ENCODE assay signal across 11 cellular contexts in genomic region chr19:342128-342455, GRCh38. TPM values are rescaled to one million over a fixed set of nuclear protein-coding genes. Genes with fewer than 3 reads are reported as not detected.
DNase-seq lines count a peak whose midpoint lies in the region; ATAC-seq and TF ChIP-seq lines count a peak whose summit lies in the region.
"Had no signal": no experiment of that assay in that cellular context is flagged by ENCODE, and none has a peak within 500 bp of the region (broad histone marks: within the 10 kb centered on the region; RNA-seq: fewer than 3 reads in every experiment).

No MANE protein-coding gene starts in this region.

- H3K36me3 Mint-ChIP-seq in activated naive CD4-positive, alpha-beta T cell treated with anti-CD3 and anti-CD28 coated beads for 36 hours (ENCODE audit: low read depth) = peaks cover 19% of the 10 kb centered on the region

- peaks cover 64% of the 10 kb centered on the region for H3K4me1 Mint-ChIP-seq in activated naive CD4-positive, alpha-beta T cell treated with anti-CD3 and anti-CD28 coated beads for 36 hours (ENCODE audit: low read depth)

- peak overlapping the region; percentile 24 for H3K4me3 Mint-ChIP-seq in activated naive CD4-positive, alpha-beta T cell treated with anti-CD3 and anti-CD28 coated beads for 36 hours

- H3K27me3 ChIP-seq in adipocyte (replicated peaks; ENCODE audit: control insufficient read depth, insufficient read depth, low read length) (no peaks in the 10 kb centered on the region), lower lobe of right lung (ENCODE audit: low read depth) (no peaks in the 10 kb centered on the region), thoracic aorta (replicated peaks; ENCODE audit: insufficient read depth) (no peaks in the 10 kb centered on the region)

- peaks cover 9% of the 10 kb centered on the region for H3K27me3 Mint-ChIP-seq in activated naive CD4-positive, alpha-beta T cell treated with anti-CD3 and anti-CD28 coated beads for 36 hours (ENCODE audit: low read depth)

- no peak for TF ChIP-seq CTCF in lower lobe of right lung (IDR thresholded peaks at IDR 0.05)
- TF ChIP-seq CTCF in thoracic aorta (IDR thresholded peaks at IDR 0.05) = no peak

- H3K9me3 Mint-ChIP-seq in activated naive CD4-positive, alpha-beta T cell treated with anti-CD3 and anti-CD28 coated beads for 36 hours = peaks cover 3% of the 10 kb centered on the region

- H3K9me3 ChIP-seq in adipocyte (ENCODE audit: control insufficient read depth, low read length) (no peaks in the 10 kb centered on the region), lower lobe of right lung (no peaks in the 10 kb centered on the region), thoracic aorta (no peaks in the 10 kb centered on the region)
- H3K9me3 ChIP-seq: mucosa of descending colon had no signal

- H3K36me3 ChIP-seq in adipocyte (ENCODE audit: control insufficient read depth, insufficient read depth, low read length, severe bottlenecking) (peaks cover 4% of the 10 kb centered on the region), lower lobe of right lung (peaks cover 2% of the 10 kb centered on the region), thoracic aorta (no peaks in the 10 kb centered on the region)

- peak overlapping the region; percentile 66 for H3K27ac ChIP-seq in lower lobe of right lung
- no peak overlapping the region for H3K27ac ChIP-seq in thoracic aorta

- no peak overlapping the region for H3K27ac Mint-ChIP-seq in activated naive CD4-positive, alpha-beta T cell treated with anti-CD3 and anti-CD28 coated beads for 36 hours

- CTCF ChIA-PET in activated naive CD4-positive, alpha-beta T cell treated with anti-CD3 and anti-CD28 coated beads for 36 hours (lab: Charles Lee) = no interaction called here

- H3K4me3 ChIP-seq in adipocyte (ENCODE audit: low read length) (peak overlapping the region; percentile 86), lower lobe of right lung (peak overlapping the region; percentile 84), thoracic aorta (peak overlapping the region; percentile 87)
- H3K4me3 ChIP-seq: mucosa of descending colon had no signal

- ATAC-seq in lower lobe of right lung (no peak), thoracic aorta (ENCODE audit: insufficient number of reproducible peaks, low FRiP score, low read depth) (no peak), GM18868 (IDR thresholded peaks at IDR 0.05; ENCODE audit: unreplicated experiment) (no peak)

- peak overlapping the region; percentile 20 for H3K9ac ChIP-seq in adipocyte (ENCODE audit: low read length)

- H3K4me1 ChIP-seq in adipocyte (ENCODE audit: control insufficient read depth, insufficient read depth, low read length) (peaks cover 31% of the 10 kb centered on the region), lower lobe of right lung (peaks cover 43% of the 10 kb centered on the region), thoracic aorta (ENCODE audit: control insufficient read depth in 1 of 2, low read depth in 2 of 2) (peaks cover 24 to 36% of the 10 kb centered on the region in 2 donors)

- intact Hi-C loops in activated naive CD4-positive, alpha-beta T cell treated with anti-CD3 and anti-CD28 coated beads for 36 hours (cut with micrococcal nuclease) = no loop called here
- intact Hi-C loops in lower lobe of right lung (cut with DNase I) = no loop called here

- DNase-seq in activated naive CD4-positive, alpha-beta T cell treated with anti-CD3 and anti-CD28 coated beads for 36 hours = no peak
- no peak for DNase-seq in activated naive CD4-positive, alpha-beta T cell treated with anti-CD3 and anti-CD28 coated beads, Interleukin-2, amount 50 U/mL, for 16 hours
- DNase-seq in adipocyte (ENCODE audit: low read depth) (no peak), lower lobe of right lung (no peak), thoracic aorta (ENCODE audit: low spot score) (no peak), activated gamma-delta T cell treated with Interleukin-2 at 50 U/mL for 16 hours (no peak), activated gamma-delta T cell (lab: John Stamatoyannopoulos, UW) (no peak)
- DNase-seq: effector CD8-positive, alpha-beta T cell had no signal

RNA-seq across cellular contexts. Expression of gene MIER2, which starts 2.5 kb away (rescaled TPM):
- 10 to 100 TPM; 19.4 to 20.4 TPM for total RNA-seq in activated naive CD4-positive, alpha-beta T cell treated with anti-CD3 and anti-CD28 coated beads for 36 hours
- total RNA-seq in lower lobe of right lung = 39.4 TPM
- 10 to 100 TPM in 1 of 2 donors, 1 to 10 TPM in 1; 8.8 to 43.6 TPM for total RNA-seq in thoracic aorta

RNA-seq across cellular contexts. Expression of gene PLPP2, which starts 50.9 kb away (rescaled TPM):
- under 1 TPM; 0.25 to 0.41 TPM for total RNA-seq in activated naive CD4-positive, alpha-beta T cell treated with anti-CD3 and anti-CD28 coated beads for 36 hours
- total RNA-seq in lower lobe of right lung (11.7 TPM), thoracic aorta (1 to 10 TPM in 1 of 2 donors, under 1 TPM in 1; 0.56 to 1.6 TPM)
- total RNA-seq: activated CD8-positive, alpha-beta memory T cell treated with anti-CD3 and anti-CD28 coated beads for 36 hours had no signal
